In genomic region chr4:173214661-173215060, GRCh38 we compare ENCODE assay signal across 12 cellular contexts. TPM values are rescaled to one million over a fixed set of nuclear protein-coding genes. Genes with fewer than 3 reads are reported as not detected.
DNase-seq lines count a peak whose midpoint lies in the region; ATAC-seq and TF ChIP-seq lines count a peak whose summit lies in the region.
"Had no signal": no experiment of that assay in that cellular context is flagged by ENCODE, and none has a peak within 500 bp of the region (broad histone marks: within the 10 kb centered on the region; RNA-seq: fewer than 3 reads in every experiment).

No MANE protein-coding gene starts in this region.

- H3K9ac ChIP-seq in mesenchymal stem cell (ENCODE audit: low read length): no peak overlapping the region

- no peak overlapping the region for H3K4ac ChIP-seq in mesenchymal stem cell (ENCODE audit: low read depth in 1 of 2, low read length in 2 of 2)

- no peak overlapping the region for H3K4me2 ChIP-seq in mesenchymal stem cell (ENCODE audit: low read length, poor library complexity, severe bottlenecking)
- no peak overlapping the region for H3K4me2 ChIP-seq in osteoblast (ENCODE audit: insufficient read depth, low read length)

- no peak overlapping the region for H2AK5ac ChIP-seq in mesenchymal stem cell (ENCODE audit: low read length, severe bottlenecking)

- DNase-seq in DMS 273 treated with DMSO at 0.1 percent for 48 hours (lab: John Stamatoyannopoulos, UW) (peak; percentile 64), NCI-H2029 treated with DMSO at 0.1 percent for 48 hours (lab: John Stamatoyannopoulos, UW) (peak; percentile 43), body of pancreas (peak in 3 of 4 donors; percentile 19 to 42 (median 40)), mesenchymal stem cell (no peak), osteoblast (ENCODE audit: insufficient read length, low spot score, missing footprints) (no peak), T-helper 1 cell (no peak)
- DNase-seq in activated T-cell treated with anti-CD3 and anti-CD28 coated beads, Interleukin-2, amount 50 U/mL, for 48 hours: no peak
- no peak for DNase-seq in activated T-helper 2 cell treated with anti-CD3 and anti-CD28 coated beads, Interferon-gamma antibody, Interleukin-2, Interleukin-4, amounts not matched to agents 10 μg/mL and 5 μg/mL and 100 μg/mL, durations not matched to agents 14 hours and 24 hours and 36 hours (ENCODE audit: low spot score)
- DNase-seq: effector CD8-positive, alpha-beta T cell; GF-D8 had no signal

- no peaks in the 10 kb centered on the region for H3K9me3 Mint-ChIP-seq in activated T-helper 2 cell treated with anti-CD3 and anti-CD28 coated beads, Interferon-gamma antibody, Interleukin-2, Interleukin-4, amounts not matched to agents 10 μg/mL and 5 μg/mL and 100 μg/mL, durations not matched to agents 14 hours and 24 hours and 36 hours
- H3K9me3 Mint-ChIP-seq: stimulated activated effector memory CD8-positive, alpha-beta T cell treated with anti-CD3 and anti-CD28 coated beads, Interleukin-12 subunit alpha, Interleukin-12 subunit beta, amount 100 ng/mL, for 72 hours had no signal

- H3K79me1 ChIP-seq in mesenchymal stem cell (replicated peaks; ENCODE audit: low read length, poor library complexity, severe bottlenecking): no peaks in the 10 kb centered on the region

- intact Hi-C loops in body of pancreas (cut with DNase I): no loop called here
- intact Hi-C loops in activated T-helper 2 cell treated with anti-CD3 and anti-CD28 coated beads, Interferon-gamma antibody, Interleukin-2, Interleukin-4, amounts not matched to agents 10 μg/mL and 5 μg/mL and 100 μg/mL, durations not matched to agents 14 hours and 24 hours and 36 hours (cut with micrococcal nuclease): no loop called here

- peaks cover 1% of the 10 kb centered on the region for H3K27me3 Mint-ChIP-seq in activated T-helper 2 cell treated with anti-CD3 and anti-CD28 coated beads, Interferon-gamma antibody, Interleukin-2, Interleukin-4, amounts not matched to agents 10 μg/mL and 5 μg/mL and 100 μg/mL, durations not matched to agents 14 hours and 24 hours and 36 hours (ENCODE audit: low read depth)

- H2AFZ ChIP-seq in mesenchymal stem cell (ENCODE audit: low read depth, low read length) (no peak overlapping the region), osteoblast (ENCODE audit: low read length) (no peak overlapping the region)

- no peaks in the 10 kb centered on the region for H3K36me3 Mint-ChIP-seq in activated T-helper 2 cell treated with anti-CD3 and anti-CD28 coated beads, Interferon-gamma antibody, Interleukin-2, Interleukin-4, amounts not matched to agents 10 μg/mL and 5 μg/mL and 100 μg/mL, durations not matched to agents 14 hours and 24 hours and 36 hours (ENCODE audit: low read depth)
- H3K36me3 Mint-ChIP-seq: stimulated activated effector memory CD8-positive, alpha-beta T cell treated with anti-CD3 and anti-CD28 coated beads, Interleukin-12 subunit alpha, Interleukin-12 subunit beta, amount 100 ng/mL, for 72 hours had no signal

- H3K36me3 ChIP-seq in body of pancreas (replicated peaks in 1 of 2; ENCODE audit: insufficient read depth in 1 of 2, low read depth in 2 of 2): no peaks in the 10 kb centered on the region
- H3K36me3 ChIP-seq in mesenchymal stem cell (ENCODE audit: control insufficient read depth in 1 of 2, insufficient read depth in 2 of 2, low read depth in 1 of 2, low read length in 2 of 2): peaks cover 0 to 9% of the 10 kb centered on the region in 2 experiments
- H3K36me3 ChIP-seq in osteoblast (ENCODE audit: insufficient read depth, low read length): no peaks in the 10 kb centered on the region
- H3K36me3 ChIP-seq: SJSA1 had no signal

- no peak overlapping the region for H2BK5ac ChIP-seq in mesenchymal stem cell (ENCODE audit: low read depth, low read length, poor library complexity, severe bottlenecking)

- H3K27ac Mint-ChIP-seq in activated T-helper 2 cell treated with anti-CD3 and anti-CD28 coated beads, Interferon-gamma antibody, Interleukin-2, Interleukin-4, amounts not matched to agents 10 μg/mL and 5 μg/mL and 100 μg/mL, durations not matched to agents 14 hours and 24 hours and 36 hours: no peak overlapping the region
- H3K27ac Mint-ChIP-seq: stimulated activated effector memory CD8-positive, alpha-beta T cell treated with anti-CD3 and anti-CD28 coated beads, Interleukin-12 subunit alpha, Interleukin-12 subunit beta, amount 100 ng/mL, for 72 hours had no signal

- no peaks in the 10 kb centered on the region for H3K9me3 ChIP-seq in body of pancreas
- no peaks in the 10 kb centered on the region for H3K9me3 ChIP-seq in mesenchymal stem cell (ENCODE audit: control insufficient read depth, low read length)
- no peaks in the 10 kb centered on the region for H3K9me3 ChIP-seq in osteoblast (ENCODE audit: low read depth, low read length)
- H3K9me3 ChIP-seq: SJSA1 had no signal

- TF ChIP-seq POLR2A in body of pancreas (IDR thresholded peaks at IDR 0.05): no peak

- H3K23ac ChIP-seq in mesenchymal stem cell (ENCODE audit: low read length in 2 of 2): no peak overlapping the region

- no peak overlapping the region for H4K91ac ChIP-seq in mesenchymal stem cell (ENCODE audit: low read length)

- H3K27me3 ChIP-seq in body of pancreas: no peaks in the 10 kb centered on the region
- no peaks in the 10 kb centered on the region for H3K27me3 ChIP-seq in mesenchymal stem cell (ENCODE audit: control insufficient read depth in 1 of 2, insufficient read depth in 1 of 2, low read length in 2 of 2)
- H3K27me3 ChIP-seq in osteoblast (ENCODE audit: insufficient read depth, low read length): no peaks in the 10 kb centered on the region
- H3K27me3 ChIP-seq: SJSA1 had no signal

- peaks cover 29% of the 10 kb centered on the region for H3K4me1 ChIP-seq in body of pancreas
- H3K4me1 ChIP-seq in mesenchymal stem cell (ENCODE audit: control insufficient read depth, insufficient read depth, low read depth, low read length): peaks cover 7% of the 10 kb centered on the region
- peaks cover 49% of the 10 kb centered on the region for H3K4me1 ChIP-seq in osteoblast (ENCODE audit: insufficient read depth, low read length)

- no peak for ATAC-seq in body of pancreas
- ATAC-seq: stimulated activated effector memory CD8-positive, alpha-beta T cell treated with anti-CD3 and anti-CD28 coated beads, Interleukin-12 subunit alpha, Interleukin-12 subunit beta, amount 100 ng/mL, for 72 hours had no signal

- H3K4me1 Mint-ChIP-seq in activated T-helper 2 cell treated with anti-CD3 and anti-CD28 coated beads, Interferon-gamma antibody, Interleukin-2, Interleukin-4, amounts not matched to agents 10 μg/mL and 5 μg/mL and 100 μg/mL, durations not matched to agents 14 hours and 24 hours and 36 hours (ENCODE audit: low read depth): peaks cover 16% of the 10 kb centered on the region

- H4K8ac ChIP-seq in mesenchymal stem cell (ENCODE audit: low read length): no peak overlapping the region

- no peak for TF ChIP-seq CTCF in body of pancreas (IDR thresholded peaks at IDR 0.05)
- no peak for TF ChIP-seq CTCF in osteoblast (IDR thresholded peaks at IDR 0.05; ENCODE audit: extremely low read depth, low read depth, low read length)

- no peak overlapping the region for H3K4me3 ChIP-seq in body of pancreas
- no peak overlapping the region for H3K4me3 ChIP-seq in mesenchymal stem cell (ENCODE audit: insufficient read depth in 1 of 2, low read depth in 1 of 2, low read length in 2 of 2)
- H3K4me3 ChIP-seq in osteoblast (ENCODE audit: insufficient read depth, low read length): no peak overlapping the region
- H3K4me3 ChIP-seq: SJSA1 had no signal

- H3K14ac ChIP-seq in mesenchymal stem cell (ENCODE audit: low read length in 2 of 2): no peak overlapping the region

- no peak overlapping the region for H2BK120ac ChIP-seq in mesenchymal stem cell (ENCODE audit: low read depth, low read length)

- no peak overlapping the region for H3K18ac ChIP-seq in mesenchymal stem cell (ENCODE audit: low read depth in 1 of 2, low read length in 2 of 2)

- no peak overlapping the region for H2BK12ac ChIP-seq in mesenchymal stem cell (ENCODE audit: low read length in 2 of 2)

- H4K20me1 ChIP-seq in osteoblast (ENCODE audit: insufficient read depth, low read length): peaks cover 10% of the 10 kb centered on the region

- H3K27ac ChIP-seq in body of pancreas (no peak overlapping the region), mesenchymal stem cell (ENCODE audit: low read length, poor library complexity, severe bottlenecking) (peak overlapping the region; percentile 23), osteoblast (ENCODE audit: low read depth, low read length) (no peak overlapping the region)
- H3K27ac ChIP-seq: SJSA1 had no signal

- WGBS in body of pancreas, 2 donors: 33 to 56% methylated on average over 2 of the region's 2 CpGs
- WGBS in mesenchymal stem cell: 93% methylated on average over 2 of the region's 2 CpGs

- H2BK15ac ChIP-seq in mesenchymal stem cell (ENCODE audit: low read depth, poor library complexity, severe bottlenecking): no peak overlapping the region

- no peak overlapping the region for H3K4me3 Mint-ChIP-seq in activated T-helper 2 cell treated with anti-CD3 and anti-CD28 coated beads, Interferon-gamma antibody, Interleukin-2, Interleukin-4, amounts not matched to agents 10 μg/mL and 5 μg/mL and 100 μg/mL, durations not matched to agents 14 hours and 24 hours and 36 hours (ENCODE audit: low read depth)
- H3K4me3 Mint-ChIP-seq: stimulated activated effector memory CD8-positive, alpha-beta T cell treated with anti-CD3 and anti-CD28 coated beads, Interleukin-12 subunit alpha, Interleukin-12 subunit beta, amount 100 ng/mL, for 72 hours had no signal

- peaks cover 2% of the 10 kb centered on the region for H3K79me2 ChIP-seq in osteoblast (ENCODE audit: insufficient read depth, low read length)

RNA-seq across cellular contexts. Expression of gene GALNT7, which starts 46.0 kb away (rescaled TPM):
- total RNA-seq in body of pancreas: 10 to 100 TPM; 20.4 to 32.4 TPM
- polyA plus RNA-seq in mesenchymal stem cell (2013, experiment 1 of 2): 20.9 TPM
- polyA plus RNA-seq in mesenchymal stem cell (2013, experiment 2 of 2): 21.9 TPM
- total RNA-seq in osteoblast: 18.8 and 22.7 TPM in 2 replicates
- 28.9 and 33.1 TPM in 2 replicates for total RNA-seq in activated T-helper 2 cell treated with anti-CD3 and anti-CD28 coated beads, Interferon-gamma antibody, Interleukin-2, Interleukin-4, amounts not matched to agents 10 μg/mL and 5 μg/mL and 100 μg/mL, durations not matched to agents 14 hours and 24 hours and 36 hours

Comparison
In these comparisons a context has a peak if more than half of its experiments do, and no peak if none do; other contexts are left out.
1. DNase-seq: peak in DMS 273 treated with DMSO at 0.1 percent for 48 hours (single experiment), NCI-H2029 treated with DMSO at 0.1 percent for 48 hours (single experiment) and body of pancreas (3 of 4); none in mesenchymal stem cell (single experiment), activated T-cell treated with anti-CD3 and anti-CD28 coated beads, Interleukin-2, amount 50 U/mL, for 48 hours (0 of 2), osteoblast (single experiment), activated T-helper 2 cell treated with anti-CD3 and anti-CD28 coated beads, Interferon-gamma antibody, Interleukin-2, Interleukin-4, amounts not matched to agents 10 μg/mL and 5 μg/mL and 100 μg/mL, durations not matched to agents 14 hours and 24 hours and 36 hours (single experiment) and T-helper 1 cell (0 of 5).